In genomic region chr6:3261518-3261820, GRCh38 we compare ENCODE assay signal across 17 cellular contexts. TPM values are rescaled to one million over a fixed set of nuclear protein-coding genes. Genes with fewer than 3 reads are reported as not detected.
A peak's percentile ranks its signal among the peaks of the same experiment; 100 is the strongest.
DNase-seq lines count a peak whose midpoint lies in the region; ATAC-seq, FAIRE-seq and TF ChIP-seq lines count a peak whose summit lies in the region.
"Had no signal": no experiment of that assay in that cellular context is flagged by ENCODE, and none has a peak within 500 bp of the region (broad histone marks: within the 10 kb centered on the region; RNA-seq: fewer than 3 reads in every experiment).

No MANE protein-coding gene starts in this region.

- H3K79me2 ChIP-seq in GM12878 (ENCODE audit: control insufficient read depth, insufficient read depth, low read length) (peaks cover 51% of the 10 kb centered on the region), neural progenitor cell (ENCODE audit: low read depth) (peaks cover 51% of the 10 kb centered on the region)

- H3K36me3 ChIP-seq in GM12878 (ENCODE audit: control insufficient read depth in 2 of 2, insufficient read depth in 2 of 2, low read length in 1 of 2), result peaks cover 13 to 15% of the 10 kb centered on the region in 2 experiments
- no peaks in the 10 kb centered on the region for H3K36me3 ChIP-seq in neural progenitor cell

- peak overlapping the region; percentile 100 for H3K4me3 Mint-ChIP-seq in activated CD8-positive, alpha-beta T cell treated with anti-CD3 and anti-CD28 coated beads for 36 hours
- H3K4me3 Mint-ChIP-seq in activated CD8-positive, alpha-beta T cell treated with anti-CD3 and anti-CD28 coated beads, Interleukin-2, amount 10 ng/mL, durations not matched to agents 7 days and 5 days, result no peak overlapping the region
- H3K4me3 Mint-ChIP-seq in IgD-negative memory B cell (peak overlapping the region; percentile 17 to 89 (median 56)), osteocyte (ENCODE audit: unreplicated experiment) (no peak overlapping the region), neural progenitor cell (no peak overlapping the region)

- BruUV-seq in GM12878 (replicated peaks; lab: Mats Ljungman, UMichigan), result no TSS peak

- H3K4me2 ChIP-seq in GM12878 (ENCODE audit: control insufficient read depth, insufficient read depth) (peak overlapping the region; percentile 59), neural progenitor cell (no peak overlapping the region)

- H3K4me1 ChIP-seq in GM12878 (ENCODE audit: control insufficient read depth, insufficient read depth, low read length) (no peaks in the 10 kb centered on the region), neural progenitor cell (peaks cover 12% of the 10 kb centered on the region)

- DNase-seq in activated CD8-positive, alpha-beta T cell treated with anti-CD3 and anti-CD28 coated beads for 36 hours, result no peak
- no peak for DNase-seq in activated CD8-positive, alpha-beta T cell treated with anti-CD3 and anti-CD28 coated beads, Interleukin-2, amount 10 ng/mL, durations not matched to agents 7 days and 5 days
- DNase-seq in GM12878 (ENCODE audit: low read depth, low spot score) (no peak), osteocyte (ENCODE audit: extremely low spot score, unreplicated experiment) (no peak), ecto neural progenitor cell (ENCODE audit: low spot score) (no peak), neural progenitor cell (ENCODE audit: low spot score) (no peak)
- DNase-seq: NCI-H1436 had no signal

- POLR2A ChIA-PET in activated CD8-positive, alpha-beta T cell treated with anti-CD3 and anti-CD28 coated beads for 36 hours (lab: Charles Lee), result interaction anchor here (0.6 to 1.3 kb wide), 2 partner anchors 12 to 716 kb away, joined by 3 read pairs; no protein-coding TSS in a partner anchor
- POLR2A ChIA-PET in activated CD8-positive, alpha-beta T cell treated with anti-CD3 and anti-CD28 coated beads, Interleukin-2, amount 10 ng/mL, durations not matched to agents 7 days and 5 days (lab: Charles Lee), result interaction anchor here (0.5 to 0.6 kb wide), 2 partner anchors 360 to 571 kb away, joined by 3 read pairs; no protein-coding TSS in a partner anchor
- POLR2A ChIA-PET in GM12878 (lab: Charles Lee), result no interaction called here

- CTCF ChIA-PET in activated CD8-positive, alpha-beta T cell treated with anti-CD3 and anti-CD28 coated beads for 36 hours (lab: Charles Lee), result interaction anchor here (1.5 to 5.3 kb wide), 3 partner anchors 10 to 18 kb away, joined by 3 to 29 read pairs (median 4); no protein-coding TSS in a partner anchor
- CTCF ChIA-PET in activated CD8-positive, alpha-beta T cell treated with anti-CD3 and anti-CD28 coated beads, Interleukin-2, amount 10 ng/mL, durations not matched to agents 7 days and 5 days (lab: Charles Lee), result interaction anchor here (1.4 to 1.9 kb wide), 3 partner anchors 10 to 26 kb away, joined by 3 to 14 read pairs (median 4); no protein-coding TSS in a partner anchor
- CTCF ChIA-PET in GM12878 (lab: Yijun Ruan, JAX), result interaction anchor here (1.1 to 4.4 kb wide), 4 partner anchors 12 to 471 kb away, joined by 3 to 26 read pairs (median 5); no protein-coding TSS in a partner anchor

- no peak for TF ChIP-seq POLR2A in GM12878 (IDR thresholded peaks at IDR 0.05; ENCODE audit: low read depth, low read length)

- WGBS in GM12878 (ENCODE audit: insufficient coverage, insufficient replicate concordance, low lambda C conversion rate, missing lambda C conversion rate), result 77% methylated on average over 6 of the region's 6 CpGs

- H3K9me3 Mint-ChIP-seq in activated CD8-positive, alpha-beta T cell treated with anti-CD3 and anti-CD28 coated beads for 36 hours, result no peaks in the 10 kb centered on the region
- no peaks in the 10 kb centered on the region for H3K9me3 Mint-ChIP-seq in activated CD8-positive, alpha-beta T cell treated with anti-CD3 and anti-CD28 coated beads, Interleukin-2, amount 10 ng/mL, durations not matched to agents 7 days and 5 days (ENCODE audit: insufficient read depth)
- H3K9me3 Mint-ChIP-seq in IgD-negative memory B cell, result no peaks in the 10 kb centered on the region
- H3K9me3 Mint-ChIP-seq in osteocyte (ENCODE audit: unreplicated experiment), result no peaks in the 10 kb centered on the region
- no peaks in the 10 kb centered on the region for H3K9me3 Mint-ChIP-seq in neural progenitor cell

- in situ Hi-C loops in GM12878 (cut with MboI), result no loop called here

- H3K27me3 Mint-ChIP-seq in activated CD8-positive, alpha-beta T cell treated with anti-CD3 and anti-CD28 coated beads for 36 hours, result peaks cover 4% of the 10 kb centered on the region
- H3K27me3 Mint-ChIP-seq in activated CD8-positive, alpha-beta T cell treated with anti-CD3 and anti-CD28 coated beads, Interleukin-2, amount 10 ng/mL, durations not matched to agents 7 days and 5 days (ENCODE audit: low read depth), result peaks cover 11% of the 10 kb centered on the region
- H3K27me3 Mint-ChIP-seq in IgD-negative memory B cell (no peaks in the 10 kb centered on the region), osteocyte (ENCODE audit: unreplicated experiment) (no peaks in the 10 kb centered on the region), neural progenitor cell (ENCODE audit: insufficient read depth, low read depth) (peaks cover 4% of the 10 kb centered on the region)

- no peak for ATAC-seq in activated CD8-positive, alpha-beta T cell treated with anti-CD3 and anti-CD28 coated beads for 36 hours
- no peak for ATAC-seq in activated CD8-positive, alpha-beta T cell treated with anti-CD3 and anti-CD28 coated beads, Interleukin-2, amount 10 ng/mL, durations not matched to agents 7 days and 5 days
- ATAC-seq in GM12878, result no peak
- ATAC-seq in GM19455 (IDR thresholded peaks at IDR 0.05; ENCODE audit: unreplicated experiment), result no peak
- ATAC-seq: A549 had no signal

- H3K9me3 ChIP-seq in GM12878 (replicated peaks; ENCODE audit: control insufficient read depth, insufficient read depth, low read length), result no peaks in the 10 kb centered on the region; the same call in 2 of the 3 replicates
- H3K9me3 ChIP-seq in neural progenitor cell (ENCODE audit: low read depth), result no peaks in the 10 kb centered on the region
- H3K9me3 ChIP-seq: A549, suprapubic skin had no signal

- H3K4me3 ChIP-seq in GM12878 (peak overlapping the region; percentile 60; the same call in 1 of the 2 replicates), neural progenitor cell (no peak overlapping the region)
- H3K4me3 ChIP-seq: A549 had no signal

- no peak for TF ChIP-seq CTCF in activated CD8-positive, alpha-beta T cell treated with anti-CD3 and anti-CD28 coated beads for 36 hours (IDR thresholded peaks at IDR 0.05)
- TF ChIP-seq CTCF in GM12878 (IDR thresholded peaks at IDR 0.05 in 2 of 3, conservative IDR thresholded peaks at IDR 0.05 in 1 of 3; ENCODE audit: control insufficient read depth in 2 of 3, extremely low read depth in 1 of 3, insufficient read depth in 1 of 3, low read depth in 3 of 3, low read length in 3 of 3), result no peak
- no peak for TF ChIP-seq CTCF in osteocyte (IDR thresholded peaks at IDR 0.05)
- no peak for TF ChIP-seq CTCF in neural progenitor cell (IDR thresholded peaks at IDR 0.05)

- SMC1A ChIA-PET in GM12878 (lab: Charles Lee; ENCODE audit: uncharacterized antibody, unreplicated experiment), result interaction anchor here (0.5 to 1.4 kb wide), 3 partner anchors 26 to 470 kb away, joined by 3 to 5 read pairs (median 3); no protein-coding TSS in a partner anchor

- intact Hi-C loops in activated CD8-positive, alpha-beta T cell treated with anti-CD3 and anti-CD28 coated beads for 36 hours (cut with micrococcal nuclease), result no loop called here
- intact Hi-C loops in GM12878 (cut with micrococcal nuclease; ENCODE audit: unreplicated experiment), result no loop called here

- FAIRE-seq in GM12878 (lab: Jason Lieb, UNC), result no peak
- FAIRE-seq: A549, colon, GM18507, GM19239, TTC549 had no signal

- RAD21 ChIA-PET in GM12878 (lab: Charles Lee; ENCODE audit: unreplicated experiment), result interaction anchor here (0.8 to 1.9 kb wide), 2 partner anchors 10 to 471 kb away, joined by 3 to 5 read pairs; no protein-coding TSS in a partner anchor

- H3K27me3 ChIP-seq in GM12878 (replicated peaks in 1 of 2; ENCODE audit: control insufficient read depth in 2 of 2, insufficient read depth in 2 of 2, low read length in 1 of 2) (no peaks in the 10 kb centered on the region), neural progenitor cell (peaks cover 14% of the 10 kb centered on the region)
- H3K27me3 ChIP-seq: suprapubic skin had no signal

- H3F3A ChIP-seq in neural progenitor cell (ENCODE audit: low read depth), result no peaks in the 10 kb centered on the region

- no peak overlapping the region for H2AFZ ChIP-seq in GM12878 (ENCODE audit: control insufficient read depth, low read depth, low read length)
- no peak overlapping the region for H2AFZ ChIP-seq in neural progenitor cell (replicated peaks)

- no peak for TF ChIP-seq RAD21 in GM12878 (IDR thresholded peaks at IDR 0.05; ENCODE audit: insufficient read depth, low read depth, low read length)

- peaks cover 38% of the 10 kb centered on the region for H3K4me1 Mint-ChIP-seq in activated CD8-positive, alpha-beta T cell treated with anti-CD3 and anti-CD28 coated beads for 36 hours (ENCODE audit: low read depth)
- peaks cover 34% of the 10 kb centered on the region for H3K4me1 Mint-ChIP-seq in activated CD8-positive, alpha-beta T cell treated with anti-CD3 and anti-CD28 coated beads, Interleukin-2, amount 10 ng/mL, durations not matched to agents 7 days and 5 days (ENCODE audit: low read depth)
- H3K4me1 Mint-ChIP-seq in IgD-negative memory B cell, result peaks cover 21 to 34% (median 33%) of the 10 kb centered on the region in 3 donors
- H3K4me1 Mint-ChIP-seq in osteocyte (ENCODE audit: unreplicated experiment), result peaks cover 26% of the 10 kb centered on the region
- peaks cover 41% of the 10 kb centered on the region for H3K4me1 Mint-ChIP-seq in neural progenitor cell

- H3K36me3 Mint-ChIP-seq in activated CD8-positive, alpha-beta T cell treated with anti-CD3 and anti-CD28 coated beads for 36 hours (ENCODE audit: low read depth), result peaks cover 38% of the 10 kb centered on the region
- peaks cover 26% of the 10 kb centered on the region for H3K36me3 Mint-ChIP-seq in activated CD8-positive, alpha-beta T cell treated with anti-CD3 and anti-CD28 coated beads, Interleukin-2, amount 10 ng/mL, durations not matched to agents 7 days and 5 days (ENCODE audit: low read depth)
- H3K36me3 Mint-ChIP-seq in IgD-negative memory B cell (no peaks in the 10 kb centered on the region), osteocyte (ENCODE audit: unreplicated experiment) (peaks cover 8% of the 10 kb centered on the region), neural progenitor cell (peaks cover under 1% of the 10 kb centered on the region)

- H4K20me1 ChIP-seq in GM12878 (ENCODE audit: control insufficient read depth, insufficient read depth) (no peaks in the 10 kb centered on the region), neural progenitor cell (ENCODE audit: low read depth) (peaks cover 44% of the 10 kb centered on the region)

- H3K9ac ChIP-seq in GM12878 (ENCODE audit: control insufficient read depth, insufficient read depth, low read length), result no peak overlapping the region
- no peak overlapping the region for H3K9ac ChIP-seq in neural progenitor cell

- no peak overlapping the region for H3K27ac ChIP-seq in GM12878 (ENCODE audit: control insufficient read depth, insufficient read depth)
- H3K27ac ChIP-seq in neural progenitor cell, result no peak overlapping the region
- H3K27ac ChIP-seq: A549, epithelial cell of prostate, suprapubic skin had no signal

- peak overlapping the region; percentile 44 for H3K27ac Mint-ChIP-seq in activated CD8-positive, alpha-beta T cell treated with anti-CD3 and anti-CD28 coated beads for 36 hours
- no peak overlapping the region for H3K27ac Mint-ChIP-seq in activated CD8-positive, alpha-beta T cell treated with anti-CD3 and anti-CD28 coated beads, Interleukin-2, amount 10 ng/mL, durations not matched to agents 7 days and 5 days
- H3K27ac Mint-ChIP-seq in IgD-negative memory B cell, result no peak overlapping the region
- peak overlapping the region; percentile 72 for H3K27ac Mint-ChIP-seq in osteocyte (ENCODE audit: unreplicated experiment)
- no peak overlapping the region for H3K27ac Mint-ChIP-seq in neural progenitor cell

- no peak for TF ChIP-seq EP300 in GM12878 (IDR thresholded peaks at IDR 0.05; ENCODE audit: borderline replicate concordance in 1 of 2, control insufficient read depth in 1 of 2, low read depth in 2 of 2, low read length in 2 of 2)

RNA-seq across cellular contexts. Expression of gene PSMG4, which starts 2.7 kb away (rescaled TPM):
- total RNA-seq in activated CD8-positive, alpha-beta T cell treated with anti-CD3 and anti-CD28 coated beads for 36 hours, result 10 to 100 TPM; 50.2 to 53.9 TPM
- total RNA-seq in activated CD8-positive, alpha-beta T cell treated with anti-CD3 and anti-CD28 coated beads, Interleukin-2, amount 10 ng/mL, durations not matched to agents 7 days and 5 days, result 10 to 100 TPM; 35.3 to 35.5 TPM
- 43.5 TPM for polyA plus RNA-seq in IgD-negative memory B cell
- 80.6 and 82.0 TPM in 2 replicates for total RNA-seq in GM12878 (2013; cell fraction: nucleolus; rRNA removed)
- total RNA-seq in GM12878 (2014; rRNA removed), result 51.4 and 56.9 TPM in 2 replicates
- 19.6 and 22.8 TPM in 2 replicates for total RNA-seq in GM12878 (2014; rRNA removed; fragmentation: Illumina TruSeq; extraction: Trizol)
- 32.4 and 32.9 TPM in 2 replicates for total RNA-seq in GM12878 (2021)
- polyA plus RNA-seq in GM12878 (2011; ENCODE audit: low read depth), result 9.2 TPM
- polyA plus RNA-seq in GM12878 (2011; rRNA removed), result 25.3 and 26.6 TPM in 2 replicates
- polyA plus RNA-seq in GM12878 (2011; cell fraction: cytosol; rRNA removed), result 35.6 and 60.0 TPM in 2 replicates
- 35.9 and 43.3 TPM in 2 replicates for polyA plus RNA-seq in GM12878 (2011; cell fraction: nucleus; rRNA removed)
- 17.4 and 18.7 TPM in 2 replicates for polyA plus RNA-seq in GM12878 (2012)
- polyA plus RNA-seq in GM12878 (2014; fragmentation: Illumina TruSeq; extraction: Trizol), result 8.2 and 11.4 TPM in 2 replicates
- polyA plus RNA-seq in GM12878 (2014; fragmentation: Nextera tagmentation; extraction: Ambion mirVana), result 10 to 100 TPM in 1 of 2 experiments, 1 to 10 TPM in 1; 7.1 to 14.2 TPM
- polyA plus RNA-seq in GM12878 (2014; rRNA removed), result 62.6 and 67.1 TPM in 2 replicates
- polyA plus RNA-seq in GM12878 (2016; fragmentation: Nextera tagmentation; extraction: Ambion mirVana), result 10 to 100 TPM; 54.6 to 59.3 TPM
- polyA minus RNA-seq in GM12878 (2011; rRNA and poly(A)+ RNA removed), result 25.8 and 28.8 TPM in 2 replicates
- polyA minus RNA-seq in GM12878 (2011; cell fraction: cytosol; rRNA and poly(A)+ RNA removed), result 5.7 and 10.1 TPM in 2 replicates
- polyA minus RNA-seq in GM12878 (2011; cell fraction: nucleus; rRNA and poly(A)+ RNA removed), result 20.2 and 40.2 TPM in 2 replicates
- 20.4 and 22.0 TPM in 2 replicates for total RNA-seq in osteocyte
- 15.2 and 25.3 TPM in 2 replicates for total RNA-seq in neural progenitor cell (ENCODE audit: low replicate concordance)

RNA-seq across cellular contexts. Expression of gene TUBB2B, which starts 34.0 kb away (rescaled TPM):
- under 1 TPM; 0.41 to 0.67 TPM for total RNA-seq in activated CD8-positive, alpha-beta T cell treated with anti-CD3 and anti-CD28 coated beads for 36 hours
- total RNA-seq in activated CD8-positive, alpha-beta T cell treated with anti-CD3 and anti-CD28 coated beads, Interleukin-2, amount 10 ng/mL, durations not matched to agents 7 days and 5 days, result not detected
- polyA plus RNA-seq in IgD-negative memory B cell (0.55 TPM), GM12878 (2011; rRNA removed) (1.7 and 3.6 TPM in 2 replicates), GM12878 (2014; fragmentation: Illumina TruSeq; extraction: Trizol) (14.3 and 30.9 TPM in 2 replicates), GM12878 (2014; fragmentation: Nextera tagmentation; extraction: Ambion mirVana) (1 to 10 TPM; 2.6 to 5.8 TPM), GM12878 (2014; rRNA removed) (75.2 and 81.4 TPM in 2 replicates), GM12878 (2016; fragmentation: Nextera tagmentation; extraction: Ambion mirVana) (10 to 100 TPM in 1 of 2 experiments, 1 to 10 TPM in 1; 7.9 to 11.6 TPM)
- 1.7 TPM in 2 replicates for total RNA-seq in GM12878 (2013; cell fraction: nucleolus; rRNA removed)
- total RNA-seq in GM12878 (2014; rRNA removed) (45.4 and 54.7 TPM in 2 replicates), GM12878 (2014; rRNA removed; fragmentation: Illumina TruSeq; extraction: Trizol) (32.7 and 36.9 TPM in 2 replicates), GM12878 (2021) (55.4 and 63.2 TPM in 2 replicates), osteocyte (61.7 and 67.2 TPM in 2 replicates), neural progenitor cell (ENCODE audit: low replicate concordance) (362 and 762 TPM in 2 replicates)
- 6.2 TPM for polyA plus RNA-seq in GM12878 (2011; ENCODE audit: low read depth)
- polyA plus RNA-seq in GM12878 (2011; cell fraction: cytosol; rRNA removed), result 3.4 and 5.6 TPM in 2 replicates
- polyA plus RNA-seq in GM12878 (2011; cell fraction: nucleus; rRNA removed), result 2.8 and 3.0 TPM in 2 replicates
- polyA plus RNA-seq in GM12878 (2012), result 19.4 and 30.4 TPM in 2 replicates
- polyA minus RNA-seq in GM12878 (2011; rRNA and poly(A)+ RNA removed), result 2.8 and 4.0 TPM in 2 replicates
- 0.67 and 1.7 TPM in 2 replicates for polyA minus RNA-seq in GM12878 (2011; cell fraction: cytosol; rRNA and poly(A)+ RNA removed)
- polyA minus RNA-seq in GM12878 (2011; cell fraction: nucleus; rRNA and poly(A)+ RNA removed), result 0.86 and 1.1 TPM in 2 replicates
- total RNA-seq: activated CD8-positive, alpha-beta memory T cell treated with anti-CD3 and anti-CD28 coated beads for 36 hours had no signal

Comparison
In these comparisons a context has a peak if more than half of its experiments do, and no peak if none do; other contexts are left out.
1. H3K27ac Mint-ChIP-seq: peak in activated CD8-positive, alpha-beta T cell treated with anti-CD3 and anti-CD28 coated beads for 36 hours (single experiment) and osteocyte (single experiment); none in activated CD8-positive, alpha-beta T cell treated with anti-CD3 and anti-CD28 coated beads, Interleukin-2, amount 10 ng/mL, durations not matched to agents 7 days and 5 days (single experiment), IgD-negative memory B cell (0 of 3) and neural progenitor cell (single experiment).
2. H3K4me3 Mint-ChIP-seq: peak in activated CD8-positive, alpha-beta T cell treated with anti-CD3 and anti-CD28 coated beads for 36 hours (single experiment) and IgD-negative memory B cell (4 of 4); none in activated CD8-positive, alpha-beta T cell treated with anti-CD3 and anti-CD28 coated beads, Interleukin-2, amount 10 ng/mL, durations not matched to agents 7 days and 5 days (single experiment), osteocyte (single experiment) and neural progenitor cell (single experiment).